ENCODE assay signal across 12 cellular contexts in genomic region chr1:186330758-186331157, GRCh38. TPM values are rescaled to one million over a fixed set of nuclear protein-coding genes. Genes with fewer than 3 reads are reported as not detected.
DNase-seq lines count a peak whose midpoint lies in the region; FAIRE-seq and TF ChIP-seq lines count a peak whose summit lies in the region.
"Had no signal": no experiment of that assay in that cellular context is flagged by ENCODE, and none has a peak within 500 bp of the region (broad histone marks: within the 10 kb centered on the region; RNA-seq: fewer than 3 reads in every experiment).

No MANE protein-coding gene starts in this region.

- no peaks in the 10 kb centered on the region for H3K9me3 ChIP-seq in OCI-LY7 (ENCODE audit: low read length)
- H3K9me3 ChIP-seq in endothelial cell of umbilical vein (replicated peaks; ENCODE audit: control insufficient read depth, insufficient read depth, low read length): no peaks in the 10 kb centered on the region

- H3K4me3 ChIP-seq in OCI-LY7 (ENCODE audit: low read depth, low read length, poor library complexity, severe bottlenecking): no peak overlapping the region
- H3K4me3 ChIP-seq in endothelial cell of umbilical vein (replicated peaks in 1 of 3; ENCODE audit: insufficient read depth in 1 of 3, low read depth in 1 of 3, low read length in 3 of 3): no peak overlapping the region
- H3K4me3 ChIP-seq in retinal pigment epithelial cell (ENCODE audit: low read length): no peak overlapping the region

- POLR2A ChIA-PET in activated CD4-positive, alpha-beta T cell treated with anti-CD3 and anti-CD28 coated beads, Interleukin-2, amount 10 ng/mL, durations not matched to agents 7 days and 5 days (lab: Charles Lee): interaction anchor here (0.7 kb wide), 1 partner anchor 11 kb away, joined by 3 read pairs; no protein-coding TSS in a partner anchor
- POLR2A ChIA-PET in OCI-LY7 (lab: Charles Lee): interaction anchor here (0.6 to 1.9 kb wide), 3 partner anchors 11 to 111 kb away, joined by 3 to 5 read pairs (median 3); no protein-coding TSS in a partner anchor
- POLR2A ChIA-PET in endothelial cell of umbilical vein (lab: Charles Lee): no interaction called here

- H4K20me1 ChIP-seq in OCI-LY7 (ENCODE audit: insufficient read depth, low read length) (peaks cover 5% of the 10 kb centered on the region; the same call in 1 of the 2 replicates), endothelial cell of umbilical vein (replicated peaks; ENCODE audit: control insufficient read depth, extremely low read depth, insufficient read depth, low read length) (no peaks in the 10 kb centered on the region)

- dilution Hi-C loops in endothelial cell of umbilical vein (cut with MboI; ENCODE audit: extremely low pct_ligation_motif_present, low sequenced_read_pairs): no loop called here

- no peaks in the 10 kb centered on the region for H3K27me3 ChIP-seq in endothelial cell of umbilical vein (ENCODE audit: control insufficient read depth in 2 of 2, insufficient read depth in 2 of 2, low read length in 2 of 2)

- no peak for TF ChIP-seq POLR2A in endothelial cell of umbilical vein (IDR thresholded peaks at IDR 0.05; ENCODE audit: low read depth, low read length)

- H3K9me2 ChIP-seq in OCI-LY7 (ENCODE audit: insufficient read depth, low read length): no peaks in the 10 kb centered on the region

- CTCF ChIA-PET in activated CD4-positive, alpha-beta T cell treated with anti-CD3 and anti-CD28 coated beads, Interleukin-2, amount 10 ng/mL, durations not matched to agents 7 days and 5 days (lab: Charles Lee): interaction anchor here (1.1 to 3.1 kb wide), 4 partner anchors 9 to 44 kb away, joined by 7 to 17 read pairs (median 8); partner anchors contain the start of gene TPR
- CTCF ChIA-PET in OCI-LY7 (lab: Charles Lee; ENCODE audit: unreplicated experiment): interaction anchor here (1.0 to 1.4 kb wide), 2 partner anchors 8 to 10 kb away, joined by 3 to 4 read pairs; no protein-coding TSS in a partner anchor
- CTCF ChIA-PET in endothelial cell of umbilical vein (lab: Charles Lee): interaction anchor here (0.5 to 4.1 kb wide), 9 partner anchors 8 to 1203 kb away, joined by 3 to 34 read pairs (median 12); no protein-coding TSS in a partner anchor

- TF ChIP-seq CTCF in OCI-LY7 (conservative IDR thresholded peaks at IDR 0.05; ENCODE audit: low read length) (peak; percentile 70), endothelial cell of umbilical vein (IDR thresholded peaks at IDR 0.05; ENCODE audit: extremely low read depth in 1 of 2, insufficient read depth in 1 of 2, low read depth in 1 of 2, low read length in 2 of 2) (peak; percentile 7 to 17), retinal pigment epithelial cell (conservative IDR thresholded peaks at IDR 0.05; ENCODE audit: low read depth, low read length) (peak; percentile 45)

- no TSS peak for BruUV-seq in OCI-LY7 (replicated peaks; lab: Mats Ljungman, UMichigan)
- no TSS peak for BruUV-seq in endothelial cell of umbilical vein (replicated peaks; lab: Mats Ljungman, UMichigan)

- H3K4me2 ChIP-seq in OCI-LY7 (ENCODE audit: low read length) (no peak overlapping the region), endothelial cell of umbilical vein (ENCODE audit: insufficient read depth, low read length) (no peak overlapping the region)

- peaks cover 8% of the 10 kb centered on the region for H3K4me1 Mint-ChIP-seq in activated CD4-positive, alpha-beta T cell treated with anti-CD3 and anti-CD28 coated beads, Interleukin-2, amount 10 ng/mL, durations not matched to agents 7 days and 5 days

- H3K4me3 Mint-ChIP-seq in activated CD4-positive, alpha-beta T cell treated with anti-CD3 and anti-CD28 coated beads, Interleukin-2, amount 10 ng/mL, durations not matched to agents 7 days and 5 days: no peak overlapping the region

- intact Hi-C loops in OCI-LY7 (cut with micrococcal nuclease; ENCODE audit: unreplicated experiment) (no loop called here), endothelial cell of umbilical vein (cut with micrococcal nuclease) (loop anchor here (10.0 kb wide), 1 partner anchor 1026 kb away; no protein-coding TSS in a partner anchor)

- peak overlapping the region; percentile 42 for H3K27ac Mint-ChIP-seq in activated CD4-positive, alpha-beta T cell treated with anti-CD3 and anti-CD28 coated beads, Interleukin-2, amount 10 ng/mL, durations not matched to agents 7 days and 5 days

- no peak overlapping the region for H3K27ac ChIP-seq in OCI-LY7 (ENCODE audit: low read depth, low read length, poor library complexity, severe bottlenecking)
- no peak overlapping the region for H3K27ac ChIP-seq in endothelial cell of umbilical vein (ENCODE audit: insufficient read depth, low read depth, low read length)
- H3K27ac ChIP-seq: parathyroid adenoma had no signal

- no peak for DNase-seq in activated CD4-positive, alpha-beta T cell treated with anti-CD3 and anti-CD28 coated beads, Interleukin-2, amount 10 ng/mL, durations not matched to agents 7 days and 5 days
- DNase-seq in activated CD4-positive, alpha-beta T cell treated with anti-CD3 and anti-CD28 coated beads for 1 hour: no peak
- DNase-seq in OCI-LY7 (ENCODE audit: low spot score) (no peak), endothelial cell of umbilical vein (ENCODE audit: low read depth, low spot score) (no peak), retinal pigment epithelial cell (ENCODE audit: low read depth) (no peak), COLO829 (ENCODE audit: low spot score) (no peak), globus pallidus (ENCODE audit: low spot score) (no peak)
- no peak for DNase-seq in stimulated activated CD4-positive, alpha-beta T cell treated with anti-CD3 and anti-CD28 coated beads, Interleukin-4, amount 100 ng/mL, for 24 hours
- DNase-seq: activated effector memory CD4-positive, alpha-beta T cell treated with Interleukin-2 at 50 U/mL for 16 hours; NCI-H1048 had no signal

- no peaks in the 10 kb centered on the region for H3K9me3 Mint-ChIP-seq in activated CD4-positive, alpha-beta T cell treated with anti-CD3 and anti-CD28 coated beads, Interleukin-2, amount 10 ng/mL, durations not matched to agents 7 days and 5 days

- H3K4me1 ChIP-seq in OCI-LY7 (ENCODE audit: insufficient read depth, low read length, poor library complexity, severe bottlenecking): no peaks in the 10 kb centered on the region
- no peaks in the 10 kb centered on the region for H3K4me1 ChIP-seq in endothelial cell of umbilical vein (ENCODE audit: control insufficient read depth, extremely low read depth, insufficient read depth, low read length)
- H3K4me1 ChIP-seq: parathyroid adenoma had no signal

- no peak for FAIRE-seq in endothelial cell of umbilical vein (lab: Jason Lieb, UNC)
- FAIRE-seq: urothelium cell line had no signal

- no peaks in the 10 kb centered on the region for H3K9me1 ChIP-seq in endothelial cell of umbilical vein (replicated peaks; ENCODE audit: control insufficient read depth, extremely low read depth, insufficient read depth, low read length)

- H3K79me2 ChIP-seq in OCI-LY7 (ENCODE audit: insufficient read depth, low read depth, low read length) (no peaks in the 10 kb centered on the region), endothelial cell of umbilical vein (ENCODE audit: control insufficient read depth, insufficient read depth, low read length) (no peaks in the 10 kb centered on the region)
- H3K79me2 ChIP-seq: parathyroid adenoma had no signal

- H3K27me3 Mint-ChIP-seq in activated CD4-positive, alpha-beta T cell treated with anti-CD3 and anti-CD28 coated beads, Interleukin-2, amount 10 ng/mL, durations not matched to agents 7 days and 5 days: no peaks in the 10 kb centered on the region

- H2AFZ ChIP-seq in OCI-LY7 (ENCODE audit: low read length): no peak overlapping the region
- no peak overlapping the region for H2AFZ ChIP-seq in endothelial cell of umbilical vein (ENCODE audit: low read depth, low read length)
- H2AFZ ChIP-seq: parathyroid adenoma had no signal

- H3K36me3 Mint-ChIP-seq in activated CD4-positive, alpha-beta T cell treated with anti-CD3 and anti-CD28 coated beads, Interleukin-2, amount 10 ng/mL, durations not matched to agents 7 days and 5 days (ENCODE audit: low read depth): peaks cover 54% of the 10 kb centered on the region

- peaks cover 94% of the 10 kb centered on the region for H3K36me3 ChIP-seq in OCI-LY7 (ENCODE audit: insufficient read depth, low read length)
- peaks cover 20 to 46% of the 10 kb centered on the region in 2 experiments for H3K36me3 ChIP-seq in endothelial cell of umbilical vein (ENCODE audit: control insufficient read depth in 2 of 2, extremely low read depth in 1 of 2, insufficient read depth in 2 of 2, low read length in 2 of 2)

- no peak overlapping the region for H3K9ac ChIP-seq in endothelial cell of umbilical vein (replicated peaks; ENCODE audit: extremely low read depth, insufficient read depth, low read length)
- H3K9ac ChIP-seq: parathyroid adenoma had no signal

RNA-seq across cellular contexts. Expression of gene PRG4, which starts 34.7 kb away (rescaled TPM):
- under 1 TPM; 0.69 to 0.92 TPM for total RNA-seq in activated CD4-positive, alpha-beta T cell treated with anti-CD3 and anti-CD28 coated beads, Interleukin-2, amount 10 ng/mL, durations not matched to agents 7 days and 5 days
- total RNA-seq in OCI-LY7 (2014; rRNA removed; shearing (Covaris generic)): 0.03 and 0.26 TPM in 2 replicates
- not detected in 2 replicates for total RNA-seq in OCI-LY7 (2022)
- not detected in 2 replicates for total RNA-seq in endothelial cell of umbilical vein
- not detected in 2 replicates for polyA plus RNA-seq in endothelial cell of umbilical vein
- polyA plus RNA-seq in endothelial cell of umbilical vein (2011; cell fraction: cytosol; rRNA removed): not detected in 2 replicates
- polyA plus RNA-seq in endothelial cell of umbilical vein (2011; cell fraction: nucleus; rRNA removed): not detected in 2 replicates
- polyA plus RNA-seq in endothelial cell of umbilical vein (2012): 0.04 TPM in 1 of 2 replicates, not detected in the other
- not detected in 2 replicates for polyA minus RNA-seq in endothelial cell of umbilical vein
- polyA minus RNA-seq in endothelial cell of umbilical vein (2011; cell fraction: cytosol; rRNA and poly(A)+ RNA removed): 1.3 TPM
- not detected in 2 replicates for polyA minus RNA-seq in endothelial cell of umbilical vein (2011; cell fraction: nucleus; rRNA and poly(A)+ RNA removed)

RNA-seq across cellular contexts. Expression of gene TPR, which starts 44.3 kb away (rescaled TPM):
- 100 to 1,000 TPM; 165 to 167 TPM for total RNA-seq in activated CD4-positive, alpha-beta T cell treated with anti-CD3 and anti-CD28 coated beads, Interleukin-2, amount 10 ng/mL, durations not matched to agents 7 days and 5 days
- total RNA-seq in OCI-LY7 (2014; rRNA removed; shearing (Covaris generic)): 81.8 and 92.1 TPM in 2 replicates
- total RNA-seq in OCI-LY7 (2022) (136 and 141 TPM in 2 replicates), endothelial cell of umbilical vein (107 and 118 TPM in 2 replicates)
- 49.4 and 61.3 TPM in 2 replicates for polyA plus RNA-seq in endothelial cell of umbilical vein
- polyA plus RNA-seq in endothelial cell of umbilical vein (2011; cell fraction: cytosol; rRNA removed): 52.5 and 57.9 TPM in 2 replicates
- 169 and 212 TPM in 2 replicates for polyA plus RNA-seq in endothelial cell of umbilical vein (2011; cell fraction: nucleus; rRNA removed)
- 45.8 and 52.9 TPM in 2 replicates for polyA plus RNA-seq in endothelial cell of umbilical vein (2012)
- polyA minus RNA-seq in endothelial cell of umbilical vein: 166 and 181 TPM in 2 replicates
- polyA minus RNA-seq in endothelial cell of umbilical vein (2011; cell fraction: cytosol; rRNA and poly(A)+ RNA removed): 71.6 TPM
- polyA minus RNA-seq in endothelial cell of umbilical vein (2011; cell fraction: nucleus; rRNA and poly(A)+ RNA removed): 168 and 227 TPM in 2 replicates

RNA-seq across cellular contexts. Expression of gene ODR4, which starts 44.9 kb away (rescaled TPM):
- 10 to 100 TPM; 12.4 to 13.3 TPM for total RNA-seq in activated CD4-positive, alpha-beta T cell treated with anti-CD3 and anti-CD28 coated beads, Interleukin-2, amount 10 ng/mL, durations not matched to agents 7 days and 5 days
- total RNA-seq in OCI-LY7 (2014; rRNA removed; shearing (Covaris generic)): 9.2 and 12.0 TPM in 2 replicates
- total RNA-seq in OCI-LY7 (2022): 11.6 and 16.1 TPM in 2 replicates
- total RNA-seq in endothelial cell of umbilical vein: 17.3 and 18.6 TPM in 2 replicates
- 4.9 and 6.0 TPM in 2 replicates for polyA plus RNA-seq in endothelial cell of umbilical vein
- 8.2 and 10.1 TPM in 2 replicates for polyA plus RNA-seq in endothelial cell of umbilical vein (2011; cell fraction: cytosol; rRNA removed)
- polyA plus RNA-seq in endothelial cell of umbilical vein (2011; cell fraction: nucleus; rRNA removed): 25.4 and 36.0 TPM in 2 replicates
- 12.6 and 14.8 TPM in 2 replicates for polyA plus RNA-seq in endothelial cell of umbilical vein (2012)
- 6.0 and 7.2 TPM in 2 replicates for polyA minus RNA-seq in endothelial cell of umbilical vein
- polyA minus RNA-seq in endothelial cell of umbilical vein (2011; cell fraction: cytosol; rRNA and poly(A)+ RNA removed): 9.7 TPM
- 17.7 and 28.0 TPM in 2 replicates for polyA minus RNA-seq in endothelial cell of umbilical vein (2011; cell fraction: nucleus; rRNA and poly(A)+ RNA removed)

Comparison
In these comparisons a context has a peak if more than half of its experiments do, and no peak if none do; other contexts are left out.
1. CTCF ChIP-seq: peak in every context shown above with its lines; median percentile 70 in OCI-LY7; 45 in retinal pigment epithelial cell; 12 in endothelial cell of umbilical vein.